ENCODE assay signal across 26 cellular contexts in the genomic region with DNA sequence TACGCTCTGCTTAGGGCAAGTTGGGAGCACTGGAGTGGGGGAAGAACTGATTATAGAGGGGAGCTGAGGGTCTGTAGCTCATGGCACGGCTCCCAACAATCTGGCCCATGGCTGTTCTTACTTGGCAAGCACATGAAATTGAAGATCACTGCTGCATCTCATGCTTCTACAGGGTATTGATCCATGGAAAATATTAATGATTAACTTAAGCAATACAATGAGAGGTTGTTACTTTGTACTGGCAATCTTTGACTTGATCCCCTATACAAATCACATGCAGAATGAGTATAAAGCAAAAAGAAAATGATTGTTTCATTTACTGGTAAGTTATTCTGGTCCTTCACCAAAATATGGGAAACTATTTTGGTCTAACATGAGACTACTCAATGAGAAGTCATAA.
A peak's percentile ranks its signal among the peaks of the same experiment; 100 is the strongest.
DNase-seq lines count a peak whose midpoint lies in the region; ATAC-seq, FAIRE-seq and TF ChIP-seq lines count a peak whose summit lies in the region.
"Had no signal": no experiment of that assay in that cellular context is flagged by ENCODE, and none has a peak within 500 bp of the region (broad histone marks: within the 10 kb centered on the region; RNA-seq: fewer than 3 reads in every experiment).

No MANE protein-coding gene starts in this region.

- H2AFZ ChIP-seq in HepG2 (ENCODE audit: low read length) = no peak overlapping the region
- H2AFZ ChIP-seq: GM23248 had no signal

- no peaks in the 10 kb centered on the region for H3K27me3 ChIP-seq in HepG2 (ENCODE audit: control insufficient read depth in 1 of 2, insufficient read depth in 2 of 2, low read length in 2 of 2)
- H3K27me3 ChIP-seq: BE2C; BLaER1 treated with 17β-estradiol and CSF1 and Interleukin-3, amounts not matched to agents 10 nM and 100 nM had no signal

- no peak for TF ChIP-seq RAD21 in A549 (conservative IDR thresholded peaks at IDR 0.05 in 1 of 2, IDR thresholded peaks at IDR 0.05 in 1 of 2)
- no peak for TF ChIP-seq RAD21 in HepG2 (CRISPR knock-in tag; IDR thresholded peaks at IDR 0.05)

- in situ Hi-C loops in HepG2 (cut with HindIII; ENCODE audit: extremely low pct_ligation_motif_present, low pct_unique_long_range_greater_than_20kb) = no loop called here

- H3K4me3 Mint-ChIP-seq in nephron progenitor cell = no peak overlapping the region
- H3K4me3 Mint-ChIP-seq: CD4-positive, alpha-beta T cell; CD8-positive, alpha-beta memory T cell had no signal

- H3K79me2 ChIP-seq in HepG2 (ENCODE audit: insufficient read depth, low read length) = no peaks in the 10 kb centered on the region

- CTCF ChIA-PET in A549 (lab: Yijun Ruan, JAX) (interaction anchor here (0.6 kb wide), 1 partner anchor 64 kb away, joined by 3 read pairs; no protein-coding TSS in a partner anchor), HepG2 (lab: Yijun Ruan, JAX; ENCODE audit: low intra/inter-chr PET ratio, low total read pairs) (no interaction called here)

- intact Hi-C loops in HepG2 (cut with micrococcal nuclease; ENCODE audit: unreplicated experiment) = no loop called here

- H3K27me3 Mint-ChIP-seq in nephron progenitor cell (ENCODE audit: low read depth, poor library complexity) = peaks cover 6% of the 10 kb centered on the region

- no TSS peak for BruUV-seq in HepG2 (replicated peaks; lab: Mats Ljungman, UMichigan)

- TF ChIP-seq EP300 in A549 (IDR thresholded peaks at IDR 0.05) = no peak
- no peak for TF ChIP-seq EP300 in HepG2 (IDR thresholded peaks at IDR 0.05; ENCODE audit: low read depth in 2 of 2, low read length in 2 of 2)
- TF ChIP-seq EP300 in HepG2 (CRISPR knock-in tag; IDR thresholded peaks at IDR 0.05; ENCODE audit: borderline replicate concordance) = no peak

- H3K9ac ChIP-seq in HepG2 (ENCODE audit: insufficient read depth, low read depth, low read length) = no peak overlapping the region
- H3K9ac ChIP-seq: BLaER1 treated with 17β-estradiol and CSF1 and Interleukin-3, amounts not matched to agents 10 nM and 100 nM; GM23248 had no signal

- TF ChIP-seq POLR2A in A549 (IDR thresholded peaks at IDR 0.05; ENCODE audit: low read length) = no peak
- TF ChIP-seq POLR2A in HepG2 (IDR thresholded peaks at IDR 0.05; ENCODE audit: insufficient read depth in 1 of 2, low read depth in 2 of 2, low read length in 2 of 2) = no peak

- 91% methylated on average over 2 of the region's 2 CpGs for WGBS in A549 (ENCODE audit: missing lambda C conversion rate)
- 79% methylated on average over 2 of the region's 2 CpGs for WGBS in HepG2 (ENCODE audit: low lambda C conversion rate)

- peaks cover 3% of the 10 kb centered on the region for H3K36me3 Mint-ChIP-seq in nephron progenitor cell (ENCODE audit: low read depth)

- H3K9me3 Mint-ChIP-seq in nephron progenitor cell = peaks cover 23% of the 10 kb centered on the region

- DNase-seq in A549 (ENCODE audit: low read depth in 1 of 2, low spot score in 1 of 2) = no peak
- no peak for DNase-seq in HepG2 (ENCODE audit: low spot score)
- DNase-seq in nephron progenitor cell = no peak
- no peak for DNase-seq in cortex of kidney (lab: John Stamatoyannopoulos, UW)
- DNase-seq: ACHN; AML-193; BE2C; CD4-positive, alpha-beta T cell; CD8-positive, alpha-beta memory T cell; DMS 273 treated with DMSO at 0.1 percent for 48 hours; DMS79; EL; GDM1; GM23248; H7; HCEC 1CT had no signal

- no peak overlapping the region for H3K4me2 ChIP-seq in A549
- no peak overlapping the region for H3K4me2 ChIP-seq in HepG2 (ENCODE audit: low read depth, low read length)
- H3K4me2 ChIP-seq: BLaER1 treated with 17β-estradiol and CSF1 and Interleukin-3, amounts not matched to agents 10 nM and 100 nM had no signal

- H3K36me3 ChIP-seq in HepG2 (replicated peaks in 1 of 2; ENCODE audit: control insufficient read depth in 1 of 2, insufficient read depth in 2 of 2, low read length in 2 of 2) = no peaks in the 10 kb centered on the region
- H3K36me3 ChIP-seq: BE2C; BLaER1 treated with 17β-estradiol and CSF1 and Interleukin-3, amounts not matched to agents 10 nM and 100 nM had no signal

- H3K4me1 ChIP-seq in A549 (peaks cover 38% of the 10 kb centered on the region), HepG2 (ENCODE audit: insufficient read depth, low read length) (no peaks in the 10 kb centered on the region)
- H3K4me1 ChIP-seq: BE2C; BLaER1 treated with 17β-estradiol and CSF1 and Interleukin-3, amounts not matched to agents 10 nM and 100 nM had no signal

- POLR2A ChIA-PET in A549 (lab: Yijun Ruan, JAX) = no interaction called here
- POLR2A ChIA-PET in HepG2 (lab: Yijun Ruan, JAX) = no interaction called here

- TF ChIP-seq CTCF in A549 (IDR thresholded peaks at IDR 0.05) (no peak), HepG2 (CRISPR knock-in tag; IDR thresholded peaks at IDR 0.05) (no peak), nephron progenitor cell (IDR thresholded peaks at IDR 0.05) (no peak)

- no peak overlapping the region for H3K27ac ChIP-seq in A549
- H3K27ac ChIP-seq in HepG2 (ENCODE audit: extremely low read length, insufficient read depth, low read length) = no peak overlapping the region
- H3K27ac ChIP-seq: 22Rv1; BLaER1 treated with 17β-estradiol and CSF1 and Interleukin-3, amounts not matched to agents 10 nM and 100 nM; GM23248 had no signal

- H3K4me3 ChIP-seq in A549 (no peak overlapping the region), HepG2 (replicated peaks in 1 of 3; ENCODE audit: insufficient read depth in 1 of 3, low read depth in 2 of 3, low read length in 3 of 3) (no peak overlapping the region)
- H3K4me3 ChIP-seq: BLaER1 treated with 17β-estradiol and CSF1 and Interleukin-3, amounts not matched to agents 10 nM and 100 nM; GM12878; GM23248 had no signal

- FAIRE-seq in A549 (lab: Jason Lieb, UNC) (peak; percentile 39), HepG2 (lab: Jason Lieb, UNC) (no peak)
- FAIRE-seq: A204.1, D721Med, GM12878, GM19239, H1 had no signal

- H3K27ac Mint-ChIP-seq in nephron progenitor cell = peak overlapping the region; percentile 13
- H3K27ac Mint-ChIP-seq: CD14-positive monocyte; CD4-positive, alpha-beta T cell; CD8-positive, alpha-beta memory T cell had no signal

- no peaks in the 10 kb centered on the region for H3K4me1 Mint-ChIP-seq in nephron progenitor cell
- H3K4me1 Mint-ChIP-seq: CD14-positive monocyte; CD8-positive, alpha-beta memory T cell had no signal

- no peaks in the 10 kb centered on the region for H4K20me1 ChIP-seq in HepG2 (ENCODE audit: insufficient read depth, low read length)
- H4K20me1 ChIP-seq: BLaER1 treated with 17β-estradiol and CSF1 and Interleukin-3, amounts not matched to agents 10 nM and 100 nM had no signal

- H3K9me3 ChIP-seq in A549 (peaks cover 29% of the 10 kb centered on the region), HepG2 (ENCODE audit: low read length) (peaks cover 10% of the 10 kb centered on the region; the same call in 1 of the 2 replicates)

- no peak for ATAC-seq in A549
- peak; percentile 47; the same call in 2 of the 3 replicates for ATAC-seq in HepG2
- no peak for ATAC-seq in esophagus mucosa
- ATAC-seq in HG03095 (IDR thresholded peaks at IDR 0.05; ENCODE audit: unreplicated experiment) = no peak
- ATAC-seq: GM12878 had no signal

TF ChIP-seq in A549, 52 proteins besides CTCF, POLR2A, EP300 and RAD21 (continues in another document):
- TF ChIP-seq EHF (CRISPR knock-in tag; IDR thresholded peaks at IDR 0.05) = no peak
- TF ChIP-seq, protein P1, sequence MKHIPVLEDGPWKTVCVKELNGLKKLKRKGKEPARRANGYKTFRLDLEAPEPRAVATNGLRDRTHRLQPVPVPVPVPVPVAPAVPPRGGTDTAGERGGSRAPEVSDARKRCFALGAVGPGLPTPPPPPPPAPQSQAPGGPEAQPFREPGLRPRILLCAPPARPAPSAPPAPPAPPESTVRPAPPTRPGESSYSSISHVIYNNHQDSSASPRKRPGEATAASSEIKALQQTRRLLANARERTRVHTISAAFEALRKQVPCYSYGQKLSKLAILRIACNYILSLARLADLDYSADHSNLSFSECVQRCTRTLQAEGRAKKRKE (CRISPR knock-in tag; IDR thresholded peaks at IDR 0.05; ENCODE audit: low read depth) = no peak
- no peak for TF ChIP-seq CEBPB (IDR thresholded peaks at IDR 0.05)
- TF ChIP-seq, protein P2, sequence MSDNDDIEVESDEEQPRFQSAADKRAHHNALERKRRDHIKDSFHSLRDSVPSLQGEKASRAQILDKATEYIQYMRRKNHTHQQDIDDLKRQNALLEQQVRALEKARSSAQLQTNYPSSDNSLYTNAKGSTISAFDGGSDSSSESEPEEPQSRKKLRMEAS (IDR thresholded peaks at IDR 0.05) = no peak
- TF ChIP-seq, protein P3, sequence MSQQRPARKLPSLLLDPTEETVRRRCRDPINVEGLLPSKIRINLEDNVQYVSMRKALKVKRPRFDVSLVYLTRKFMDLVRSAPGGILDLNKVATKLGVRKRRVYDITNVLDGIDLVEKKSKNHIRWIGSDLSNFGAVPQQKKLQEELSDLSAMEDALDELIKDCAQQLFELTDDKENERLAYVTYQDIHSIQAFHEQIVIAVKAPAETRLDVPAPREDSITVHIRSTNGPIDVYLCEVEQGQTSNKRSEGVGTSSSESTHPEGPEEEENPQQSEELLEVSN (IDR thresholded peaks at IDR 0.05; ENCODE audit: borderline replicate concordance, low read depth) = no peak

TF ChIP-seq in HepG2, 621 proteins besides CTCF, POLR2A, EP300 and RAD21 (continues in another document):
- no peak for TF ChIP-seq FLYWCH1 (CRISPR knock-in tag; IDR thresholded peaks at IDR 0.05)
- TF ChIP-seq SAP130 (CRISPR knock-in tag; IDR thresholded peaks at IDR 0.05; ENCODE audit: low read depth) = no peak
- no peak for TF ChIP-seq SOX6 (IDR thresholded peaks at IDR 0.05)
- peak; percentile 27; the same call in 1 of the 2 replicates for TF ChIP-seq SOX6 (CRISPR knock-in tag; IDR thresholded peaks at IDR 0.05)
- TF ChIP-seq PHF5A (CRISPR knock-in tag; IDR thresholded peaks at IDR 0.05; ENCODE audit: low read depth, unreplicated experiment) = no peak
- TF ChIP-seq PCBP1 (IDR thresholded peaks at IDR 0.05; ENCODE audit: borderline replicate concordance, low read depth, low read length) = no peak
